12 cellular contexts compared by ENCODE assay signal in the genomic region with DNA sequence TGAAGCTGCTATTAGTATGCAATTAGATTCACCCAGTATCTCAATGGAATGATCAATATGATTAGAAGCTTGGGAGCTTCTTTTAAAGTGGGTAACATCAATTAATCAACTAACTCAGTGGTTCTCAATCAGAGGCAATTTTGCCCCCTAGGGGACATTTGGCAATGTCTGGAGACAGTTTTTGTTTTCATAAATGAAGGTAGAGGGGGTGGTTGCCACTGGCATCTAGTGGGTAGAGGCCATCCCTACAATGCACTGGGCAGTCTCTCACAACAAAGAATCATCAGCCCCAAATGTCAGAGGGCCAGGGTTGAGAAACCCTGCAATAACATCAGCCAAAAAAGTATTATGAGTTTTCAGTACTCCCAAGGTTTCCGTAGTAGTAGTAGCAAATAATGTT. TPM values are rescaled to one million over a fixed set of nuclear protein-coding genes. Genes with fewer than 3 reads are reported as not detected.
DNase-seq lines count a peak whose midpoint lies in the region; ATAC-seq and TF ChIP-seq lines count a peak whose summit lies in the region.
"Had no signal": no experiment of that assay in that cellular context is flagged by ENCODE, and none has a peak within 500 bp of the region (broad histone marks: within the 10 kb centered on the region; RNA-seq: fewer than 3 reads in every experiment).

No MANE protein-coding gene starts in this region.

- H3K36me3 ChIP-seq in left ventricle myocardium inferior (no peaks in the 10 kb centered on the region), esophagus muscularis mucosa (no peaks in the 10 kb centered on the region)
- H3K36me3 ChIP-seq: thyroid gland had no signal

- H3K9me3 Mint-ChIP-seq in type B pancreatic cell = no peaks in the 10 kb centered on the region
- H3K9me3 Mint-ChIP-seq in effector memory CD8-positive, alpha-beta T cell = no peaks in the 10 kb centered on the region

- H3K4me1 ChIP-seq in left ventricle myocardium inferior = peaks cover 4% of the 10 kb centered on the region
- H3K4me1 ChIP-seq in esophagus muscularis mucosa = peaks cover under 1 to 60% (median 50%) of the 10 kb centered on the region in 4 donors

- TF ChIP-seq EP300 in esophagus muscularis mucosa (IDR thresholded peaks at IDR 0.05) = no peak

- WGBS in esophagus muscularis mucosa = 67% methylated on average over 1 of the region's 1 CpG

- intact Hi-C loops in left ventricle myocardium inferior (cut with micrococcal nuclease) = loop anchor here (10.0 kb wide), 1 partner anchor 137 kb away; no protein-coding TSS in a partner anchor
- intact Hi-C loops in Right ventricle myocardium inferior (cut with DNase I) = loop anchor here (1.0 kb wide), 1 partner anchor 139 kb away; no protein-coding TSS in a partner anchor
- intact Hi-C loops in esophagus muscularis mucosa (cut with DNase I) = loop anchor here (10.0 kb wide), 1 partner anchor 137 kb away; no protein-coding TSS in a partner anchor

- DNase-seq in left ventricle myocardium inferior = no peak
- no peak for DNase-seq in Right ventricle myocardium inferior (ENCODE audit: missing footprints)
- DNase-seq in OCI-M1 (lab: John Stamatoyannopoulos, UW) = peak; percentile 69
- DNase-seq in esophagus muscularis mucosa (ENCODE audit: extremely low spot score) = no peak
- DNase-seq in type B pancreatic cell (ENCODE audit: extremely low spot score, unreplicated experiment) = no peak
- no peak for DNase-seq in AG20443 (ENCODE audit: low spot score)
- no peak for DNase-seq in effector memory CD8-positive, alpha-beta T cell
- no peak for DNase-seq in HPDE6-E6E7 (ENCODE audit: extremely low spot score)
- DNase-seq: activated CD8-positive, alpha-beta memory T cell treated with anti-CD3 and anti-CD28 coated beads, Interleukin-2, amount 10 ng/mL, durations not matched to agents 7 days and 5 days; NCI-H2171 treated with DMSO at 0.1 percent for 48 hours; right cardiac atrium; thyroid gland had no signal

- no peaks in the 10 kb centered on the region for H3K36me3 Mint-ChIP-seq in type B pancreatic cell
- H3K36me3 Mint-ChIP-seq in effector memory CD8-positive, alpha-beta T cell (ENCODE audit: insufficient read depth) = no peaks in the 10 kb centered on the region
- H3K36me3 Mint-ChIP-seq: activated CD8-positive, alpha-beta memory T cell treated with anti-CD3 and anti-CD28 coated beads, Interleukin-2, amount 10 ng/mL, durations not matched to agents 7 days and 5 days had no signal

- H3K27ac ChIP-seq in left ventricle myocardium inferior (replicated peaks) = no peak overlapping the region
- H3K27ac ChIP-seq in esophagus muscularis mucosa (replicated peaks in 1 of 4) = peak overlapping the region; percentile 50 to 93 (median 61)
- H3K27ac ChIP-seq: thyroid gland had no signal

- H3K4me1 Mint-ChIP-seq in type B pancreatic cell (ENCODE audit: unreplicated experiment) = peaks cover 34% of the 10 kb centered on the region
- no peaks in the 10 kb centered on the region for H3K4me1 Mint-ChIP-seq in effector memory CD8-positive, alpha-beta T cell (ENCODE audit: low read depth in 2 of 2)
- H3K4me1 Mint-ChIP-seq: activated CD8-positive, alpha-beta memory T cell treated with anti-CD3 and anti-CD28 coated beads, Interleukin-2, amount 10 ng/mL, durations not matched to agents 7 days and 5 days had no signal

- no peaks in the 10 kb centered on the region for H3K9me3 ChIP-seq in left ventricle myocardium inferior (replicated peaks)
- H3K9me3 ChIP-seq in esophagus muscularis mucosa = no peaks in the 10 kb centered on the region
- H3K9me3 ChIP-seq: thyroid gland had no signal

- no peak for TF ChIP-seq POLR2A in esophagus muscularis mucosa (IDR thresholded peaks at IDR 0.05; ENCODE audit: low read depth)

- no peak overlapping the region for H3K4me3 Mint-ChIP-seq in type B pancreatic cell
- H3K4me3 Mint-ChIP-seq in effector memory CD8-positive, alpha-beta T cell = no peak overlapping the region
- H3K4me3 Mint-ChIP-seq: activated CD8-positive, alpha-beta memory T cell treated with anti-CD3 and anti-CD28 coated beads, Interleukin-2, amount 10 ng/mL, durations not matched to agents 7 days and 5 days had no signal

- H3K4me3 ChIP-seq in left ventricle myocardium inferior (no peak overlapping the region), esophagus muscularis mucosa (no peak overlapping the region)
- H3K4me3 ChIP-seq: thyroid gland had no signal

- ATAC-seq in Right ventricle myocardium inferior = no peak
- ATAC-seq in effector memory CD8-positive, alpha-beta T cell (replicated peaks) = no peak
- ATAC-seq: activated CD8-positive, alpha-beta memory T cell treated with anti-CD3 and anti-CD28 coated beads, Interleukin-2, amount 10 ng/mL, durations not matched to agents 7 days and 5 days; right cardiac atrium had no signal

- peak overlapping the region; percentile 48 for H3K27ac Mint-ChIP-seq in type B pancreatic cell
- H3K27ac Mint-ChIP-seq in effector memory CD8-positive, alpha-beta T cell = no peak overlapping the region
- H3K27ac Mint-ChIP-seq: activated CD8-positive, alpha-beta memory T cell treated with anti-CD3 and anti-CD28 coated beads, Interleukin-2, amount 10 ng/mL, durations not matched to agents 7 days and 5 days had no signal

- TF ChIP-seq CTCF in left ventricle myocardium inferior (IDR thresholded peaks at IDR 0.05; ENCODE audit: borderline replicate concordance) (peak; percentile 56), esophagus muscularis mucosa (IDR thresholded peaks at IDR 0.05) (peak; percentile 21 to 38 (median 36)), type B pancreatic cell (conservative IDR thresholded peaks at IDR 0.05) (peak; percentile 33)

- no peaks in the 10 kb centered on the region for H3K27me3 ChIP-seq in left ventricle myocardium inferior (ENCODE audit: low read depth)
- no peaks in the 10 kb centered on the region for H3K27me3 ChIP-seq in esophagus muscularis mucosa
- H3K27me3 ChIP-seq: thyroid gland had no signal

- H3K27me3 Mint-ChIP-seq in type B pancreatic cell = peaks cover 3% of the 10 kb centered on the region
- H3K27me3 Mint-ChIP-seq in effector memory CD8-positive, alpha-beta T cell = peaks cover 11 to 12% of the 10 kb centered on the region in 2 donors

RNA-seq across cellular contexts. Expression of gene AMOTL1, which starts 5.9 kb away (rescaled TPM):
- total RNA-seq in left ventricle myocardium inferior = 61.1 TPM
- 53.5 TPM for total RNA-seq in Right ventricle myocardium inferior
- total RNA-seq in esophagus muscularis mucosa = 100 to 1,000 TPM; 172 to 259 (median 182) TPM
- total RNA-seq in type B pancreatic cell (ENCODE audit: low replicate concordance) = 64.8 and 93.5 TPM in 2 replicates
